ENCODE assay signal across 5 cellular contexts in genomic region chr12:93238512-93239262, GRCh38.
DNase-seq lines count a peak whose midpoint lies in the region; ATAC-seq, FAIRE-seq and TF ChIP-seq lines count a peak whose summit lies in the region.
"Not testable (repeated sequence)": the region's sequence is repeated elsewhere in the genome, so short reads cannot be mapped to it uniquely, and the experiment has no call there.

No MANE protein-coding gene starts in this region.

- TF ChIP-seq CTCF in CD14-positive monocyte (IDR thresholded peaks at IDR 0.05); K562 (IDR thresholded peaks at IDR 0.05 in 2 of 3, conservative IDR thresholded peaks at IDR 0.05 in 1 of 3; ENCODE audit: insufficient read depth in 2 of 3, low read depth in 1 of 3, low read length in 3 of 3); endodermal cell (conservative IDR thresholded peaks at IDR 0.05); psoas muscle (IDR thresholded peaks at IDR 0.05); thyroid gland (IDR thresholded peaks at IDR 0.05): not testable (repeated sequence)

- H3K4me3 Mint-ChIP-seq in CD14-positive monocyte, endodermal cell: not testable (repeated sequence)

- H2AFZ ChIP-seq in K562 (ENCODE audit: low read depth, low read length): not testable (repeated sequence)

- H3K27me3 ChIP-seq in K562 (ENCODE audit: control insufficient read depth in 2 of 2, insufficient read depth in 2 of 2, low read length in 2 of 2); endodermal cell (ENCODE audit: control insufficient read depth, insufficient read depth, low read length, poor library complexity, severe bottlenecking); psoas muscle (ENCODE audit: insufficient read depth in 3 of 3, low read length in 2 of 3); thyroid gland: not testable (repeated sequence)

- H3K4me1 Mint-ChIP-seq in CD14-positive monocyte (peaks cover 56% of the 10 kb centered on the region), endodermal cell (peaks cover 14% of the 10 kb centered on the region)

- H3K4me3 ChIP-seq in K562; psoas muscle; thyroid gland (replicated peaks in 1 of 3): not testable (repeated sequence)
- H3K4me3 ChIP-seq in endodermal cell (ENCODE audit: low read length): peak overlapping the region; percentile 41

- intact Hi-C loops in CD14-positive monocyte (cut with micrococcal nuclease); K562 (cut with micrococcal nuclease); psoas muscle (cut with DNase I); thyroid gland (cut with DNase I): not testable (repeated sequence)

- not testable (repeated sequence) for H3K4me2 ChIP-seq in K562 (ENCODE audit: insufficient read depth, low read length)

- H3K9me1 ChIP-seq in K562 (ENCODE audit: control insufficient read depth, insufficient read depth, low read length): not testable (repeated sequence)

- not testable (repeated sequence) for H3K9ac ChIP-seq in K562 (ENCODE audit: insufficient read depth in 1 of 2, low read depth in 2 of 2, low read length in 2 of 2); endodermal cell (ENCODE audit: extremely low read depth, low read length, poor library complexity, severe bottlenecking)

- H3K4me1 ChIP-seq in K562 (replicated peaks in 1 of 2; ENCODE audit: control insufficient read depth in 2 of 2, insufficient read depth in 2 of 2, low read length in 2 of 2) (peaks cover 5 to 24% of the 10 kb centered on the region in 2 experiments; a peak in 3 of 5 replicates), psoas muscle (peaks cover 28% of the 10 kb centered on the region), thyroid gland (peaks cover 20 to 40% of the 10 kb centered on the region in 2 donors)
- H3K4me1 ChIP-seq in endodermal cell (ENCODE audit: control insufficient read depth, insufficient read depth, low read length): not testable (repeated sequence)

- not testable (repeated sequence) for DNase-seq in CD14-positive monocyte (ENCODE audit: low spot score); K562 (ENCODE audit: extremely low read depth in 1 of 4, low spot score in 3 of 4); endodermal cell; psoas muscle; thyroid gland

- TF ChIP-seq EP300 in K562 (IDR thresholded peaks at IDR 0.05; ENCODE audit: low read length): not testable (repeated sequence)

- CTCF ChIA-PET in K562 (lab: Yijun Ruan, JAX; ENCODE audit: low intra/inter-chr PET ratio): not testable (repeated sequence)

- TF ChIP-seq RAD21 in K562 (CRISPR knock-in tag; conservative IDR thresholded peaks at IDR 0.05 in 1 of 2, IDR thresholded peaks at IDR 0.05 in 1 of 2): not testable (repeated sequence)

- H3K27ac ChIP-seq in K562 (ENCODE audit: extremely low read depth, low read depth, low read length); endodermal cell (ENCODE audit: low read depth, low read length): not testable (repeated sequence)
- H3K27ac ChIP-seq in psoas muscle (peak overlapping the region; percentile 84), thyroid gland (peak overlapping the region in 2 of 3 donors; percentile 68 to 74)

- H3K9me3 ChIP-seq in K562 (replicated peaks; ENCODE audit: control insufficient read depth, insufficient read depth, low read depth, low read length); psoas muscle; thyroid gland: not testable (repeated sequence)
- H3K9me3 ChIP-seq in endodermal cell (ENCODE audit: control insufficient read depth, low read length): peaks cover 54% of the 10 kb centered on the region

- TF ChIP-seq POLR2A in K562 (conservative IDR thresholded peaks at IDR 0.05); thyroid gland (IDR thresholded peaks at IDR 0.05): not testable (repeated sequence)

- H4K20me1 ChIP-seq in K562 (replicated peaks; ENCODE audit: control insufficient read depth, insufficient read depth, low read length): not testable (repeated sequence)

- ATAC-seq in K562, psoas muscle: not testable (repeated sequence)

- H3K27ac Mint-ChIP-seq in CD14-positive monocyte: peak overlapping the region; percentile 43 to 87 (median 78)
- not testable (repeated sequence) for H3K27ac Mint-ChIP-seq in endodermal cell

- H3K36me3 Mint-ChIP-seq in CD14-positive monocyte; endodermal cell (ENCODE audit: low read depth): not testable (repeated sequence)

- not testable (repeated sequence) for H3K27me3 Mint-ChIP-seq in CD14-positive monocyte (ENCODE audit: low read depth in 3 of 3)
- H3K27me3 Mint-ChIP-seq in endodermal cell (ENCODE audit: insufficient read depth): peaks cover 42% of the 10 kb centered on the region

- H3K79me2 ChIP-seq in K562 (ENCODE audit: control insufficient read depth, insufficient read depth, low read length): not testable (repeated sequence)

- not testable (repeated sequence) for BruUV-seq in K562 (replicated peaks; lab: Mats Ljungman, UMichigan)

- in situ Hi-C loops in K562 (cut with MboI): not testable (repeated sequence)

- not testable (repeated sequence) for FAIRE-seq in K562 (lab: Jason Lieb, UNC)

- not testable (repeated sequence) for H3K36me3 ChIP-seq in K562 (ENCODE audit: control insufficient read depth, insufficient read depth, low read length); endodermal cell (ENCODE audit: control insufficient read depth, insufficient read depth, low read length); psoas muscle (ENCODE audit: insufficient read depth in 1 of 2, low read depth in 1 of 2); thyroid gland

- H3K9me3 Mint-ChIP-seq in CD14-positive monocyte: peaks cover 7 to 22% (median 10%) of the 10 kb centered on the region in 7 donors
- H3K9me3 Mint-ChIP-seq in endodermal cell: peaks cover 58% of the 10 kb centered on the region

- WGBS in K562 (ENCODE audit: insufficient coverage, low coverage, missing lambda C conversion rate): 50% methylated on average over 6 of the region's 6 CpGs
- WGBS in endodermal cell (ENCODE audit: insufficient coverage in 1 of 2, insufficient read length in 1 of 2), 2 experiments: 92 to 96% methylated on average over 5 to 6 of the region's 6 CpGs
- WGBS in psoas muscle, 3 donors: 94 to 97% (median 97%) methylated on average over 6 of the region's 6 CpGs
- WGBS in thyroid gland, 2 donors: 89 to 98% methylated on average over 6 of the region's 6 CpGs

- POLR2A ChIA-PET in K562 (lab: Yijun Ruan, JAX): not testable (repeated sequence)

TF ChIP-seq in K562, 482 proteins besides CTCF, POLR2A, EP300 and RAD21 (continues in another document):
- TF ChIP-seq FOSL1 (tag; conservative IDR thresholded peaks at IDR 0.05): peak; percentile 59
- TF ChIP-seq ZNF592 (IDR thresholded peaks at IDR 0.05): 0 out of 2 replicates have a peak, but pooled peaks have one; percentile 36
- 0 out of 2 replicates have a peak, but pooled peaks have one; percentile 55 for TF ChIP-seq DDX20 (tag; IDR thresholded peaks at IDR 0.05; ENCODE audit: low read depth)
- peak; percentile 89 for TF ChIP-seq MEIS2 (IDR thresholded peaks at IDR 0.05; ENCODE audit: partially characterized antibody)
